2 cellular contexts compared by ENCODE assay signal in genomic region chr1:234546890-234547788, GRCh38.
TF ChIP-seq lines count a peak whose summit lies in the region.

No MANE protein-coding gene starts in this region.

TF ChIP-seq in HepG2, 621 proteins besides CTCF, POLR2A, EP300 and RAD21 (continued from another document):
- TF ChIP-seq ARID5B (CRISPR knock-in tag; IDR thresholded peaks at IDR 0.05) (0 out of 2 replicates have a peak, but pooled peaks have one; percentile 13), CEBPB (IDR thresholded peaks at IDR 0.05; ENCODE audit: borderline replicate concordance, low read depth, low read length) (peak; percentile 42; the same call in 1 of the 2 replicates), HNRNPK (IDR thresholded peaks at IDR 0.05; ENCODE audit: low read depth, low read length, poor library complexity, severe bottlenecking) (peak; percentile 64), ZNF710 (CRISPR knock-in tag; IDR thresholded peaks at IDR 0.05; ENCODE audit: borderline replicate concordance) (peak; percentile 74), GATAD1 (CRISPR knock-in tag; IDR thresholded peaks at IDR 0.05) (no peak), MXD3 (CRISPR knock-in tag; IDR thresholded peaks at IDR 0.05) (no peak), PITX1 (CRISPR knock-in tag; IDR thresholded peaks at IDR 0.05) (no peak), MXD4 (CRISPR knock-in tag; IDR thresholded peaks at IDR 0.05) (0 out of 2 replicates have a peak, but pooled peaks have one; percentile 21), NCOA2 (CRISPR knock-in tag; IDR thresholded peaks at IDR 0.05) (no peak), TFAP4 (IDR thresholded peaks at IDR 0.05; ENCODE audit: borderline replicate concordance, low read depth) (peak; percentile 23; the same call in 1 of the 2 replicates)

TF ChIP-seq in K562, 482 proteins besides CTCF, POLR2A, EP300 and RAD21 (continues in another document):
- TF ChIP-seq CHAMP1 (IDR thresholded peaks at IDR 0.05) (no peak), MXI1 (IDR thresholded peaks at IDR 0.05; ENCODE audit: low read depth, low read length) (no peak), BHLHE40 (IDR thresholded peaks at IDR 0.05; ENCODE audit: low read length) (peak; percentile 58; the same call in 1 of the 2 replicates), PREB (CRISPR knock-in tag; IDR thresholded peaks at IDR 0.05) (no peak), BRF1 (IDR thresholded peaks at IDR 0.05; ENCODE audit: borderline replicate concordance, extremely low read depth, insufficient read length) (no peak), ZNF696 (CRISPR knock-in tag; conservative IDR thresholded peaks at IDR 0.05) (no peak), SAFB (IDR thresholded peaks at IDR 0.05; ENCODE audit: borderline replicate concordance, low read depth, low read length) (no peak), TCF15 (CRISPR knock-in tag; IDR thresholded peaks at IDR 0.05) (no peak), SLC30A9 (CRISPR knock-in tag; IDR thresholded peaks at IDR 0.05) (no peak), TCF7 (IDR thresholded peaks at IDR 0.05; ENCODE audit: borderline replicate concordance) (no peak), ZNF717 (CRISPR knock-in tag; IDR thresholded peaks at IDR 0.05) (no peak), ASH1L (IDR thresholded peaks at IDR 0.05; ENCODE audit: borderline replicate concordance, low read depth, partially characterized antibody) (peak; percentile 43), ARID3B (CRISPR knock-in tag; IDR thresholded peaks at IDR 0.05; ENCODE audit: borderline replicate concordance) (no peak), CHD2 (IDR thresholded peaks at IDR 0.05; ENCODE audit: low read depth, low read length) (no peak), PRDM10 (IDR thresholded peaks at IDR 0.05; ENCODE audit: partially characterized antibody) (peak; percentile 20), KLF1 (tag; IDR thresholded peaks at IDR 0.05) (no peak), ZNF766 (CRISPR knock-in tag; conservative IDR thresholded peaks at IDR 0.05) (peak; percentile 84), EZH2 (IDR thresholded peaks at IDR 0.05; ENCODE audit: borderline replicate concordance, low read depth, low read length) (no peak), ZNF431 (CRISPR knock-in tag; IDR thresholded peaks at IDR 0.05) (no peak), HNRNPUL1 (IDR thresholded peaks at IDR 0.05; ENCODE audit: low read length) (no peak), ARID3A (IDR thresholded peaks at IDR 0.05; ENCODE audit: borderline replicate concordance, low read depth, low read length) (0 out of 2 replicates have a peak, but pooled peaks have one; percentile 2), BDP1 (IDR thresholded peaks at IDR 0.05; ENCODE audit: insufficient read depth, insufficient read length) (no peak), RBM39 (optimal IDR thresholded peaks at IDR 0.05; ENCODE audit: low read depth, low read length) (no peak), PRPF4 (IDR thresholded peaks at IDR 0.05; ENCODE audit: insufficient read depth, low read depth, low read length, poor library complexity, severe bottlenecking) (no peak), POLR3G (IDR thresholded peaks at IDR 0.05; ENCODE audit: extremely low read depth, insufficient read length, insufficient replicate concordance) (no peak), ZNF280B (CRISPR knock-in tag; IDR thresholded peaks at IDR 0.05) (no peak), RHOXF2B (CRISPR knock-in tag; conservative IDR thresholded peaks at IDR 0.05) (no peak), MED1 (CRISPR knock-in tag; IDR thresholded peaks at IDR 0.05; ENCODE audit: borderline replicate concordance) (no peak), CXXC5 (CRISPR knock-in tag; IDR thresholded peaks at IDR 0.05) (peak; percentile 85), SNRNP70 (optimal IDR thresholded peaks at IDR 0.05; ENCODE audit: low read depth, low read length) (no peak), ZBTB33 (CRISPR knock-in tag; IDR thresholded peaks at IDR 0.05) (no peak), ATF7 (IDR thresholded peaks at IDR 0.05) (peak; percentile 72), MAZ (CRISPR knock-in tag; conservative IDR thresholded peaks at IDR 0.05 in 1 of 2, IDR thresholded peaks at IDR 0.05 in 1 of 2) (peak; percentile 52 to 65; a peak in 3 of 4 replicates), BRD4 (IDR thresholded peaks at IDR 0.05) (no peak), ZNF512 (tag; IDR thresholded peaks at IDR 0.05) (peak; percentile 93), RB1 (IDR thresholded peaks at IDR 0.05; ENCODE audit: low read depth) (no peak), NR1H2 (CRISPR knock-in tag; IDR thresholded peaks at IDR 0.05) (no peak), RUNX1 (IDR thresholded peaks at IDR 0.05; ENCODE audit: low read depth) (peak; percentile 84; the same call in 1 of the 2 replicates), ZBTB1 (CRISPR knock-in tag; IDR thresholded peaks at IDR 0.05; ENCODE audit: borderline replicate concordance, low read depth) (no peak; the same call in 1 of the 2 replicates), MTA1 (IDR thresholded peaks at IDR 0.05; ENCODE audit: borderline replicate concordance) (peak; percentile 93), ZNF668 (CRISPR knock-in tag; IDR thresholded peaks at IDR 0.05) (peak; percentile 17; the same call in 1 of the 2 replicates)
